9 cellular contexts compared by ENCODE assay signal in genomic region chr12:51318846-51319570, GRCh38. TPM values are rescaled to one million over a fixed set of nuclear protein-coding genes. Genes with fewer than 3 reads are reported as not detected.
A peak's percentile ranks its signal among the peaks of the same experiment; 100 is the strongest.
DNase-seq lines count a peak whose midpoint lies in the region; ATAC-seq and TF ChIP-seq lines count a peak whose summit lies in the region.
"Had no signal": no experiment of that assay in that cellular context is flagged by ENCODE, and none has a peak within 500 bp of the region (broad histone marks: within the 10 kb centered on the region; RNA-seq: fewer than 3 reads in every experiment).

No MANE protein-coding gene starts in this region.

- no peak overlapping the region for H3K4me2 ChIP-seq in neural progenitor cell

- H3F3A ChIP-seq in neural progenitor cell (ENCODE audit: low read depth), result peaks cover 37% of the 10 kb centered on the region

- H3K4me1 Mint-ChIP-seq in activated T-cell treated with anti-CD3 and anti-CD28 coated beads, Interleukin-2, amount 50 U/mL, for 4 hours (ENCODE audit: low read depth), result peaks cover 74% of the 10 kb centered on the region
- peaks cover 16% of the 10 kb centered on the region for H3K4me1 Mint-ChIP-seq in neural progenitor cell

- no peak overlapping the region for H3K4me3 ChIP-seq in neural progenitor cell
- H3K4me3 ChIP-seq in coronary artery, result no peak overlapping the region
- H3K4me3 ChIP-seq: body of pancreas had no signal

- H3K9me3 ChIP-seq in neural progenitor cell (ENCODE audit: low read depth), result no peaks in the 10 kb centered on the region
- H3K9me3 ChIP-seq: body of pancreas had no signal

- no peaks in the 10 kb centered on the region for H3K27me3 Mint-ChIP-seq in activated T-cell treated with anti-CD3 and anti-CD28 coated beads, Interleukin-2, amount 50 U/mL, for 4 hours (ENCODE audit: low read depth)
- peaks cover 7% of the 10 kb centered on the region for H3K27me3 Mint-ChIP-seq in neural progenitor cell (ENCODE audit: insufficient read depth, low read depth)

- no peak overlapping the region for H3K9ac ChIP-seq in neural progenitor cell

- H2AFZ ChIP-seq in neural progenitor cell (replicated peaks), result peak overlapping the region; percentile 64

- DNase-seq in KBM-7, result peak; percentile 82
- DNase-seq in activated T-cell treated with anti-CD3 and anti-CD28 coated beads, Interleukin-2, amount 50 U/mL, for 4 hours, result no peak
- DNase-seq in neural progenitor cell (ENCODE audit: low spot score), result no peak
- no peak for DNase-seq in SHP77 treated with DMSO at 0.1 percent for 48 hours (lab: John Stamatoyannopoulos, UW)
- no peak for DNase-seq in NCI-H1048 (lab: John Stamatoyannopoulos, UW)
- no peak for DNase-seq in coronary artery (ENCODE audit: low spot score)
- DNase-seq: body of pancreas had no signal

- H3K27me3 ChIP-seq in neural progenitor cell, result no peaks in the 10 kb centered on the region
- H3K27me3 ChIP-seq: body of pancreas had no signal

- no peaks in the 10 kb centered on the region for H3K9me3 Mint-ChIP-seq in activated T-cell treated with anti-CD3 and anti-CD28 coated beads, Interleukin-2, amount 50 U/mL, for 4 hours
- H3K9me3 Mint-ChIP-seq in neural progenitor cell, result peaks cover 2% of the 10 kb centered on the region

- peaks cover 15% of the 10 kb centered on the region for H3K36me3 Mint-ChIP-seq in activated T-cell treated with anti-CD3 and anti-CD28 coated beads, Interleukin-2, amount 50 U/mL, for 4 hours (ENCODE audit: insufficient read depth)
- no peaks in the 10 kb centered on the region for H3K36me3 Mint-ChIP-seq in neural progenitor cell

- ATAC-seq in GM18870 (IDR thresholded peaks at IDR 0.05; ENCODE audit: unreplicated experiment), result peak; percentile 57
- ATAC-seq in activated T-cell treated with anti-CD3 and anti-CD28 coated beads, Interleukin-2, amount 50 U/mL, for 4 hours, result peak; percentile 19 to 34
- ATAC-seq: body of pancreas had no signal

- peak overlapping the region; percentile 62 for H3K4me3 Mint-ChIP-seq in activated T-cell treated with anti-CD3 and anti-CD28 coated beads, Interleukin-2, amount 50 U/mL, for 4 hours
- H3K4me3 Mint-ChIP-seq in neural progenitor cell, result no peak overlapping the region

- H3K36me3 ChIP-seq in neural progenitor cell, result no peaks in the 10 kb centered on the region

- H3K27ac Mint-ChIP-seq in neural progenitor cell, result no peak overlapping the region

- H3K27ac ChIP-seq in neural progenitor cell (peak overlapping the region; percentile 99), coronary artery (no peak overlapping the region)
- H3K27ac ChIP-seq: body of pancreas had no signal

- TF ChIP-seq CTCF in neural progenitor cell (IDR thresholded peaks at IDR 0.05), result no peak
- TF ChIP-seq CTCF in coronary artery (IDR thresholded peaks at IDR 0.05), result no peak

- H3K79me2 ChIP-seq in neural progenitor cell (ENCODE audit: low read depth), result no peaks in the 10 kb centered on the region

- no peaks in the 10 kb centered on the region for H4K20me1 ChIP-seq in neural progenitor cell (ENCODE audit: low read depth)

- in situ Hi-C loops in KBM-7 (cut with MboI; ENCODE audit: low pct_unique_long_range_greater_than_20kb, low sequenced_read_pairs), result no loop called here

- peaks cover 48% of the 10 kb centered on the region for H3K4me1 ChIP-seq in neural progenitor cell
- H3K4me1 ChIP-seq: body of pancreas had no signal

RNA-seq across cellular contexts. Expression of gene BIN2, which starts 5.0 kb away (rescaled TPM):
- 10 to 100 TPM; 14.7 to 20.9 (median 16.4) TPM for total RNA-seq in activated T-cell treated with anti-CD3 and anti-CD28 coated beads, Interleukin-2, amount 50 U/mL, for 4 hours
- total RNA-seq in neural progenitor cell (ENCODE audit: low replicate concordance), result 0.52 TPM in 1 of 2 replicates, not detected in the other

RNA-seq across cellular contexts. Expression of gene CELA1, which starts 27.5 kb away (rescaled TPM):
- not detected for total RNA-seq in activated T-cell treated with anti-CD3 and anti-CD28 coated beads, Interleukin-2, amount 50 U/mL, for 4 hours
- not detected in 2 replicates for total RNA-seq in neural progenitor cell (ENCODE audit: low replicate concordance)
- total RNA-seq: body of pancreas, lower leg skin had no signal

RNA-seq across cellular contexts. Expression of gene SMAGP, which starts 48.8 kb away (rescaled TPM):
- under 1 TPM; 0.76 to 0.87 (median 0.79) TPM for total RNA-seq in activated T-cell treated with anti-CD3 and anti-CD28 coated beads, Interleukin-2, amount 50 U/mL, for 4 hours
- 19.0 and 24.3 TPM in 2 replicates for total RNA-seq in neural progenitor cell (ENCODE audit: low replicate concordance)

Comparison
In these comparisons a context has a peak if more than half of its experiments do, and no peak if none do; other contexts are left out.
1. RNA of gene BIN2, which starts 5.0 kb away (total RNA-seq): 14.7 to 20.9 TPM in activated T-cell treated with anti-CD3 and anti-CD28 coated beads, Interleukin-2, amount 50 U/mL, for 4 hours; 0.52 TPM in neural progenitor cell; every median in the first group is over 10 times any median in the second.
2. RNA of gene SMAGP, which starts 48.8 kb away (total RNA-seq): 19.0 to 24.3 TPM in neural progenitor cell; 0.76 to 0.87 TPM in activated T-cell treated with anti-CD3 and anti-CD28 coated beads, Interleukin-2, amount 50 U/mL, for 4 hours; every median in the first group is over 10 times any median in the second.